In genomic region chr5:154447074-154447725, GRCh38 we compare ENCODE assay signal across 1 cellular context.
TF ChIP-seq lines count a peak whose summit lies in the region.

No MANE protein-coding gene starts in this region.

TF ChIP-seq in HepG2, 621 proteins besides CTCF, POLR2A, EP300 and RAD21:
- no peak for TF ChIP-seq ZNF629 (CRISPR knock-in tag; conservative IDR thresholded peaks at IDR 0.05)
- 0 out of 2 replicates have a peak, but pooled peaks have one; percentile 20 for TF ChIP-seq FOXC1 (CRISPR knock-in tag; IDR thresholded peaks at IDR 0.05; ENCODE audit: borderline replicate concordance)
